ENCODE assay signal across 23 cellular contexts in genomic region chrX:123064053-123064452, GRCh38.
DNase-seq lines count a peak whose midpoint lies in the region; ATAC-seq, FAIRE-seq and TF ChIP-seq lines count a peak whose summit lies in the region.
"Had no signal": no experiment of that assay in that cellular context is flagged by ENCODE, and none has a peak within 500 bp of the region (broad histone marks: within the 10 kb centered on the region; RNA-seq: fewer than 3 reads in every experiment).

No MANE protein-coding gene starts in this region.

- H3K4me1 ChIP-seq in astrocyte (ENCODE audit: insufficient read depth, low read length) (no peaks in the 10 kb centered on the region), pancreas (no peaks in the 10 kb centered on the region)
- H3K4me1 ChIP-seq: BLaER1 treated with 17β-estradiol and CSF1 and Interleukin-3, amounts not matched to agents 10 nM and 100 nM; Caco-2 had no signal

- H3K27me3 Mint-ChIP-seq in astrocyte (ENCODE audit: low read depth, unreplicated experiment): no peaks in the 10 kb centered on the region
- H3K27me3 Mint-ChIP-seq in T-cell: peaks cover 0 to 7% of the 10 kb centered on the region in 2 donors
- H3K27me3 Mint-ChIP-seq: B cell; CD4-positive, alpha-beta T cell had no signal

- H3K4me2 ChIP-seq in astrocyte (ENCODE audit: low read length): no peak overlapping the region
- H3K4me2 ChIP-seq: BLaER1 treated with 17β-estradiol and CSF1 and Interleukin-3, amounts not matched to agents 10 nM and 100 nM had no signal

- no peak overlapping the region for H3K4me3 Mint-ChIP-seq in astrocyte (ENCODE audit: unreplicated experiment)
- no peak overlapping the region for H3K4me3 Mint-ChIP-seq in T-cell
- H3K4me3 Mint-ChIP-seq: B cell; CD4-positive, alpha-beta T cell; CD8-positive, alpha-beta T cell had no signal

- no peaks in the 10 kb centered on the region for H3K9me3 ChIP-seq in astrocyte (ENCODE audit: insufficient read depth, low read depth, low read length)
- no peaks in the 10 kb centered on the region for H3K9me3 ChIP-seq in pancreas
- H3K9me3 ChIP-seq: BLaER1 treated with 17β-estradiol and CSF1 and Interleukin-3, amounts not matched to agents 10 nM and 100 nM; Caco-2 had no signal

- H3K27me3 ChIP-seq in astrocyte (ENCODE audit: insufficient read depth, low read length): no peaks in the 10 kb centered on the region
- no peaks in the 10 kb centered on the region for H3K27me3 ChIP-seq in pancreas

- DNase-seq in astrocyte (ENCODE audit: low read depth) (no peak), pancreas (no peak), GM19238 (ENCODE audit: insufficient read length, low spot score) (no peak), GM13976 (ENCODE audit: low spot score) (no peak), T-cell (no peak)
- DNase-seq: 8988T; AML-193; Caco-2; Calu3; CD4-positive, alpha-beta T cell; CD8-positive, alpha-beta T cell; DMS79 treated with DMSO at 0.1 percent for 48 hours had no signal

- ATAC-seq in pancreas: no peak
- ATAC-seq in GM19035 (IDR thresholded peaks at IDR 0.05; ENCODE audit: unreplicated experiment): no peak
- ATAC-seq in T-cell (replicated peaks in 1 of 4): no peak
- ATAC-seq: CD8-positive, alpha-beta T cell; GM12878 had no signal

- H3K79me2 ChIP-seq in astrocyte (ENCODE audit: insufficient read depth, low read length): no peaks in the 10 kb centered on the region

- H3K4me3 ChIP-seq in astrocyte (ENCODE audit: insufficient read depth, low read depth, low read length) (no peak overlapping the region), pancreas (no peak overlapping the region)
- H3K4me3 ChIP-seq: BLaER1 treated with 17β-estradiol and CSF1 and Interleukin-3, amounts not matched to agents 10 nM and 100 nM; GM12878 had no signal

- H3K27ac ChIP-seq in astrocyte (ENCODE audit: low read depth, low read length): no peak overlapping the region
- no peak overlapping the region for H3K27ac ChIP-seq in pancreas
- H3K27ac ChIP-seq: BLaER1 treated with 17β-estradiol and CSF1 and Interleukin-3, amounts not matched to agents 10 nM and 100 nM; C4-2B had no signal

- H2AFZ ChIP-seq in astrocyte (ENCODE audit: low read depth, low read length): no peak overlapping the region

- H3K4me1 Mint-ChIP-seq in astrocyte (ENCODE audit: low read depth, unreplicated experiment) (no peaks in the 10 kb centered on the region), T-cell (no peaks in the 10 kb centered on the region)
- H3K4me1 Mint-ChIP-seq: B cell had no signal

- FAIRE-seq in astrocyte (lab: Jason Lieb, UNC) (peak; percentile 87), colon (lab: Jason Lieb, UNC) (peak; percentile 84), pancreas (lab: Jason Lieb, UNC) (peak; percentile 5)
- FAIRE-seq: A204.1, D721Med, G401.6, GM12878, GM12892, GM19239 had no signal

- H3K9ac ChIP-seq in astrocyte (ENCODE audit: low read length): no peak overlapping the region
- H3K9ac ChIP-seq: BLaER1 treated with 17β-estradiol and CSF1 and Interleukin-3, amounts not matched to agents 10 nM and 100 nM had no signal

- CTCF ChIA-PET in T-cell (lab: Charles Lee): no interaction called here

- POLR2A ChIA-PET in T-cell (lab: Charles Lee): no interaction called here

- no peaks in the 10 kb centered on the region for H4K20me1 ChIP-seq in astrocyte (ENCODE audit: insufficient read depth, low read length)
- H4K20me1 ChIP-seq: BLaER1 treated with 17β-estradiol and CSF1 and Interleukin-3, amounts not matched to agents 10 nM and 100 nM had no signal

- in situ Hi-C loops in GM13976 (cut with MboI; ENCODE audit: low sequenced_read_pairs, unreplicated experiment): no loop called here

- H3K36me3 ChIP-seq in astrocyte (ENCODE audit: insufficient read depth, low read length) (no peaks in the 10 kb centered on the region), pancreas (no peaks in the 10 kb centered on the region)
- H3K36me3 ChIP-seq: BLaER1 treated with 17β-estradiol and CSF1 and Interleukin-3, amounts not matched to agents 10 nM and 100 nM had no signal

- TF ChIP-seq CTCF in astrocyte (IDR thresholded peaks at IDR 0.05; ENCODE audit: insufficient read depth, low read depth, low read length) (no peak), pancreas (IDR thresholded peaks at IDR 0.05) (no peak), GM13976 (IDR thresholded peaks at IDR 0.05; ENCODE audit: borderline replicate concordance, control extremely low read depth, extremely low read depth, insufficient read depth, missing control alignments) (no peak)

- H3K36me3 Mint-ChIP-seq in astrocyte (ENCODE audit: low read depth, unreplicated experiment) (no peaks in the 10 kb centered on the region), T-cell (no peaks in the 10 kb centered on the region)
- H3K36me3 Mint-ChIP-seq: CD8-positive, alpha-beta T cell had no signal

- H3K27ac Mint-ChIP-seq in astrocyte (ENCODE audit: unreplicated experiment) (no peak overlapping the region), T-cell (no peak overlapping the region)
- H3K27ac Mint-ChIP-seq: B cell; CD4-positive, alpha-beta T cell; CD8-positive, alpha-beta T cell had no signal

- H3K9me3 Mint-ChIP-seq in astrocyte (ENCODE audit: unreplicated experiment) (no peaks in the 10 kb centered on the region), T-cell (peaks cover 0 to 4% (median 0%) of the 10 kb centered on the region in 3 donors)
- H3K9me3 Mint-ChIP-seq: CD4-positive, alpha-beta T cell; CD8-positive, alpha-beta T cell had no signal

- intact Hi-C loops in pancreas (cut with DNase I): no loop called here
